Comparison of ENCODE assay signal across 8 cellular contexts in genomic region chr2:142687075-142687474, GRCh38.
"Had no signal": no experiment of that assay in that cellular context is flagged by ENCODE, and none has a peak within 500 bp of the region (broad histone marks: within the 10 kb centered on the region; RNA-seq: fewer than 3 reads in every experiment).

No MANE protein-coding gene starts in this region.

- FAIRE-seq: G401.6, GM12878, GM12891, GM12892, GM18507, GM19239 had no signal

- DNase-seq: GDM1, GF-D8 had no signal

- H3K4me3 ChIP-seq: GM12878 had no signal

- ATAC-seq: GM12878 had no signal
